In the genomic region with DNA sequence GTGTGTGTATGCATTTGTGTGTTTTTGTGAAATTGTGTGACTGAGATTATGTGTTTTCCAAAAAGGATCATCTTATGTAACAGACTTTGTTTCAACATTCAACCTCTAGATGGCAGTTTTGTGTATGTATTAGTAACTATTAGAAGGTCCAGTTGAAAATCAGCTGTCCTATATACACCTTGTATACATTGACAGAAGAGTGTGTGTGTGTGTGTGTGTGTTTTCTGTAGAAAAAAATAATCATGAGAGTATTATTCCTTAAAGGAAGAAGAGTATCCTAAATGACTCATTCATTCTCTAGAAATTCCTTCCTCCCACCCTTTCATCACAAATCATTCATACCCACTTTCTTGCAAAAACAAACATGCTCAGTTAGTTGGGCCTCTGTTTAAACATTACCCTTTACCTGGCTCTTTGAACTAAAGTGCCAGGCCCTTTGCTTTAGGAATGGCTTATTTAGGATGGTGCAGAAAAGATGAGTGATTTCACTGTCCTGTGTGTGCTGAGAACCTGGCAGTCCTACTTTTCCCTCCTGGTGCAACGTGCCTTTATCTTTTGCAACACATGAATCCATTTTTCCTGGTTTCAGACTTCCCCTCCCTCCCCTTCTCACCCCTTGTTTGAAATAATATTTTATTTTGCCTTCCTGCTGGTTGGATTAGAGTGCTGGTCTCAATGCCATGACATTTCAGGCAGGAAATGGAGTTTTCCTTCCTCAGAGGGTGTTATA, we compare ENCODE assay signal across 8 cellular contexts.
DNase-seq lines count a peak whose midpoint lies in the region; ATAC-seq and TF ChIP-seq lines count a peak whose summit lies in the region.

No MANE protein-coding gene starts in this region.

- H3K27me3 ChIP-seq in BJ (ENCODE audit: control insufficient read depth, insufficient read depth, low read length) (no peaks in the 10 kb centered on the region), HL-60 (ENCODE audit: insufficient read depth, poor library complexity, severe bottlenecking) (no peaks in the 10 kb centered on the region), Panc1 (ENCODE audit: control insufficient read depth, insufficient read depth, low read length) (no peaks in the 10 kb centered on the region)

- no peak for DNase-seq in BJ (ENCODE audit: low read depth)
- DNase-seq in HL-60 (ENCODE audit: low read depth in 1 of 2, low spot score in 1 of 2) = peak in 1 of 2 experiments; percentile 64
- DNase-seq in Panc1 (ENCODE audit: low read depth, low spot score) = peak; percentile 35
- DNase-seq in omental fat pad (ENCODE audit: low spot score) = no peak
- DNase-seq in NCI-H187 (lab: John Stamatoyannopoulos, UW) = no peak

- H3K9me3 ChIP-seq in Panc1 (ENCODE audit: control insufficient read depth, insufficient read depth, low read depth, low read length) = no peaks in the 10 kb centered on the region

- in situ Hi-C loops in Panc1 (cut with HindIII; ENCODE audit: low pct_unique_long_range_greater_than_20kb, low sequenced_read_pairs) = no loop called here

- intact Hi-C loops in Panc1 (cut with micrococcal nuclease; ENCODE audit: unreplicated experiment) = loop anchor here (5.0 kb wide), 1 partner anchor 905 kb away; no protein-coding TSS in a partner anchor

- H3K4me3 ChIP-seq in BJ (ENCODE audit: low read depth, low read length) = no peak overlapping the region
- no peak overlapping the region for H3K4me3 ChIP-seq in HL-60 (replicated peaks; ENCODE audit: insufficient read depth, low read length)
- H3K4me3 ChIP-seq in Panc1 (ENCODE audit: low read depth in 2 of 2, low read length in 2 of 2) = no peak overlapping the region

- ATAC-seq in GM18858 (IDR thresholded peaks at IDR 0.05; ENCODE audit: unreplicated experiment) (peak; percentile 66), Panc1 (peak; percentile 75), esophagus mucosa (peak; percentile 55), omental fat pad (ENCODE audit: low FRiP score) (peak; percentile 64), HG03439 (IDR thresholded peaks at IDR 0.05; ENCODE audit: unreplicated experiment) (no peak)

- CTCF ChIA-PET in BJ (lab: Yijun Ruan, JAX) (interaction anchor here (0.7 to 2.3 kb wide), 17 partner anchors 9 to 1217 kb away, joined by 3 to 13 read pairs (median 3); partner anchors contain the start of gene NR3C1), Panc1 (lab: Charles Lee) (interaction anchor here (0.7 kb wide), 1 partner anchor 204 kb away, joined by 3 read pairs; no protein-coding TSS in a partner anchor)

- TF ChIP-seq CTCF in BJ (IDR thresholded peaks at IDR 0.05; ENCODE audit: insufficient read depth, low read depth, low read length) (peak; percentile 35), HL-60 (IDR thresholded peaks at IDR 0.05; ENCODE audit: insufficient read depth, low read length) (peak; percentile 7), Panc1 (IDR thresholded peaks at IDR 0.05) (peak; percentile 49; the same call in 1 of the 2 replicates), omental fat pad (IDR thresholded peaks at IDR 0.05) (no peak)

- H3K36me3 ChIP-seq in BJ (ENCODE audit: control insufficient read depth, insufficient read depth, low read length) (no peaks in the 10 kb centered on the region), Panc1 (ENCODE audit: control insufficient read depth, insufficient read depth, low read length) (peaks cover 2% of the 10 kb centered on the region; the same call in 1 of the 2 replicates)

- H3K27ac ChIP-seq in HL-60 (replicated peaks) (no peak overlapping the region), Panc1 (ENCODE audit: low read length) (no peak overlapping the region)

- BruUV-seq in Panc1 (replicated peaks; lab: Mats Ljungman, UMichigan) = no TSS peak

- POLR2A ChIA-PET in BJ (lab: Charles Lee) (no interaction called here), Panc1 (lab: Charles Lee) (interaction anchor here (0.7 kb wide), 1 partner anchor 42 kb away, joined by 4 read pairs; no protein-coding TSS in a partner anchor)

- H3K4me1 ChIP-seq in Panc1 (ENCODE audit: control insufficient read depth, insufficient read depth, low read length) = no peaks in the 10 kb centered on the region

Comparison
In these comparisons a context has a peak if more than half of its experiments do, and no peak if none do; other contexts are left out.
1. CTCF ChIP-seq: peak in BJ (single experiment), HL-60 (single experiment) and Panc1 (single experiment); none in omental fat pad (0 of 3).